ENCODE assay signal across 3 cellular contexts in genomic region chr22:26565181-26565580, GRCh38.
TF ChIP-seq lines count a peak whose summit lies in the region.

No MANE protein-coding gene starts in this region.

TF ChIP-seq in GM23338, 12 proteins besides CTCF, POLR2A, EP300 and RAD21 (continues in another document):
- TF ChIP-seq ZNF331 (CRISPR knock-in tag; IDR thresholded peaks at IDR 0.05; ENCODE audit: low read depth): no peak
- TF ChIP-seq EZH2 (IDR thresholded peaks at IDR 0.05; ENCODE audit: low read depth, unreplicated experiment): no peak
- no peak for TF ChIP-seq CREB1 (CRISPR knock-in tag; IDR thresholded peaks at IDR 0.05; ENCODE audit: low read depth)
- TF ChIP-seq STAT1 (IDR thresholded peaks at IDR 0.05; ENCODE audit: unreplicated experiment): no peak
- no peak for TF ChIP-seq JUNB (IDR thresholded peaks at IDR 0.05; ENCODE audit: unreplicated experiment)
- TF ChIP-seq POLR2AphosphoS5 (IDR thresholded peaks at IDR 0.05; ENCODE audit: low read depth): no peak
- TF ChIP-seq REST (IDR thresholded peaks at IDR 0.05; ENCODE audit: unreplicated experiment): no peak
- TF ChIP-seq ETS1 (IDR thresholded peaks at IDR 0.05): no peak
- TF ChIP-seq ZNF114 (CRISPR knock-in tag; IDR thresholded peaks at IDR 0.05): no peak

TF ChIP-seq in SK-N-SH treated with all-trans-retinoic acid at 6 μM for 48 hours, 23 proteins besides CTCF, POLR2A, EP300 and RAD21:
- TF ChIP-seq ZNF565 (CRISPR knock-in tag; conservative IDR thresholded peaks at IDR 0.05; ENCODE audit: low read depth) (no peak), TCF4 (CRISPR knock-in tag; IDR thresholded peaks at IDR 0.05; ENCODE audit: borderline replicate concordance) (no peak), POU6F1 (CRISPR knock-in tag; IDR thresholded peaks at IDR 0.05; ENCODE audit: borderline replicate concordance, low read depth) (no peak), TOX (CRISPR knock-in tag; IDR thresholded peaks at IDR 0.05; ENCODE audit: borderline replicate concordance) (no peak), CSDC2 (CRISPR knock-in tag; IDR thresholded peaks at IDR 0.05) (no peak), ZFP30 (CRISPR knock-in tag; IDR thresholded peaks at IDR 0.05) (no peak), ESRRG (CRISPR knock-in tag; IDR thresholded peaks at IDR 0.05) (no peak), SNAI2 (CRISPR knock-in tag; IDR thresholded peaks at IDR 0.05) (no peak)

TF ChIP-seq in HEK293T, 16 proteins besides CTCF, POLR2A, EP300 and RAD21:
- TF ChIP-seq SUZ12 (IDR thresholded peaks at IDR 0.05): no peak
